ENCODE assay signal across 8 cellular contexts in genomic region chr6:30769088-30769852, GRCh38. TPM values are rescaled to one million over a fixed set of nuclear protein-coding genes. Genes with fewer than 3 reads are reported as not detected.
DNase-seq lines count a peak whose midpoint lies in the region; ATAC-seq and TF ChIP-seq lines count a peak whose summit lies in the region.

No MANE protein-coding gene starts in this region.

- no peak for TF ChIP-seq CTCF in chondrocyte (IDR thresholded peaks at IDR 0.05)
- no peak for TF ChIP-seq CTCF in right lobe of liver (IDR thresholded peaks at IDR 0.05)

- ATAC-seq in right lobe of liver (peak; percentile 20 to 83 (median 47)), GM21381 (IDR thresholded peaks at IDR 0.05; ENCODE audit: unreplicated experiment) (no peak)

- H3K9me3 ChIP-seq in right lobe of liver, result no peaks in the 10 kb centered on the region

- no peaks in the 10 kb centered on the region for H3K36me3 Mint-ChIP-seq in chondrocyte (ENCODE audit: low read depth)

- no peak overlapping the region for H3K27ac ChIP-seq in right lobe of liver

- no peaks in the 10 kb centered on the region for H3K27me3 ChIP-seq in right lobe of liver

- no peaks in the 10 kb centered on the region for H3K36me3 ChIP-seq in right lobe of liver

- H3K4me3 ChIP-seq in right lobe of liver, result no peak overlapping the region

- DNase-seq in A172 (ENCODE audit: low spot score) (peak; percentile 98), HUDEP-2 (lab: John Stamatoyannopoulos, UW; ENCODE audit: unreplicated experiment in 76 of 76) (peak in 41 of 76 experiments; percentile 12 to 72 (median 34)), chondrocyte (ENCODE audit: low spot score) (no peak), right lobe of liver (peak in 1 of 3 donors; percentile 83), HuH-7 (ENCODE audit: low spot score) (no peak)
- DNase-seq in activated CD4-positive, alpha-beta T cell treated with anti-CD3 and anti-CD28 coated beads for 1 hour, result peak; percentile 66
- peak; percentile 67 to 84 (median 73) for DNase-seq in stimulated activated CD4-positive, alpha-beta T cell treated with anti-CD3 and anti-CD28 coated beads, TNF-alpha, amount 100 ng/mL, for 48 hours (ENCODE audit: low read depth in 3 of 3)

- WGBS in right lobe of liver (ENCODE audit: insufficient coverage, low coverage, low lambda C conversion rate, missing lambda C conversion rate), result 25% methylated on average over 7 of the region's 16 CpGs

- peaks cover 0 to 22% (median 11%) of the 10 kb centered on the region in 4 donors for H3K4me1 ChIP-seq in right lobe of liver

- peaks cover 70% of the 10 kb centered on the region for H3K4me1 Mint-ChIP-seq in chondrocyte (ENCODE audit: low read depth)

- peak overlapping the region; percentile 100 for H3K27ac Mint-ChIP-seq in chondrocyte (ENCODE audit: unreplicated experiment)

- intact Hi-C loops in right lobe of liver (cut with DNase I), result no loop called here

- H3K27me3 Mint-ChIP-seq in chondrocyte (ENCODE audit: low read depth), result no peaks in the 10 kb centered on the region

- no peaks in the 10 kb centered on the region for H3K9me3 Mint-ChIP-seq in chondrocyte (ENCODE audit: low read depth)

- H3K4me3 Mint-ChIP-seq in chondrocyte (ENCODE audit: unreplicated experiment), result peak overlapping the region; percentile 67

- no peak for TF ChIP-seq POLR2A in right lobe of liver (IDR thresholded peaks at IDR 0.05)

RNA-seq across cellular contexts. Expression of gene IER3, which starts 24.9 kb away (rescaled TPM):
- 61.1 and 63.2 TPM in 2 replicates for total RNA-seq in A172 (2014; rRNA removed; shearing (Covaris generic))
- total RNA-seq in chondrocyte, result 332 to 354 TPM (median 333 TPM) in 3 replicates
- total RNA-seq in right lobe of liver, result 10 to 100 TPM in 3 of 6 experiments, 1 to 10 TPM in 3; 2.8 to 72.3 (median 24.5) TPM

RNA-seq across cellular contexts. Expression of gene FLOT1, which starts 26.8 kb away (rescaled TPM):
- 163 and 165 TPM in 2 replicates for total RNA-seq in A172 (2014; rRNA removed; shearing (Covaris generic))
- total RNA-seq in chondrocyte (66.8 to 72.7 TPM (median 69.1 TPM) in 3 replicates), right lobe of liver (10 to 100 TPM; 37.1 to 92.2 (median 73.5) TPM)

RNA-seq across cellular contexts. Expression of gene TUBB, which starts 49.1 kb away (rescaled TPM):
- total RNA-seq in A172 (2014; rRNA removed; shearing (Covaris generic)), result 1,118 and 1,364 TPM in 2 replicates
- total RNA-seq in chondrocyte, result 681 to 975 TPM (median 692 TPM) in 3 replicates
- 100 to 1,000 TPM; 150 to 268 (median 241) TPM for total RNA-seq in right lobe of liver

RNA-seq across cellular contexts. Expression of gene MDC1, which starts 52.2 kb away (rescaled TPM):
- total RNA-seq in A172 (2014; rRNA removed; shearing (Covaris generic)), result 4.8 and 7.6 TPM in 2 replicates
- total RNA-seq in chondrocyte, result 25.5 to 33.5 TPM (median 33.1 TPM) in 3 replicates
- total RNA-seq in right lobe of liver, result 10 to 100 TPM in 4 of 6 experiments, 1 to 10 TPM in 2; 8.8 to 15.5 (median 12.1) TPM

Comparison
In these comparisons a context has a peak if more than half of its experiments do, and no peak if none do; other contexts are left out.
1. DNase-seq: peak in A172 (single experiment), HUDEP-2 (41 of 76), activated CD4-positive, alpha-beta T cell treated with anti-CD3 and anti-CD28 coated beads for 1 hour (single experiment) and stimulated activated CD4-positive, alpha-beta T cell treated with anti-CD3 and anti-CD28 coated beads, TNF-alpha, amount 100 ng/mL, for 48 hours (3 of 3); none in chondrocyte (single experiment) and HuH-7 (single experiment).